8 cellular contexts compared by ENCODE assay signal in the genomic region with DNA sequence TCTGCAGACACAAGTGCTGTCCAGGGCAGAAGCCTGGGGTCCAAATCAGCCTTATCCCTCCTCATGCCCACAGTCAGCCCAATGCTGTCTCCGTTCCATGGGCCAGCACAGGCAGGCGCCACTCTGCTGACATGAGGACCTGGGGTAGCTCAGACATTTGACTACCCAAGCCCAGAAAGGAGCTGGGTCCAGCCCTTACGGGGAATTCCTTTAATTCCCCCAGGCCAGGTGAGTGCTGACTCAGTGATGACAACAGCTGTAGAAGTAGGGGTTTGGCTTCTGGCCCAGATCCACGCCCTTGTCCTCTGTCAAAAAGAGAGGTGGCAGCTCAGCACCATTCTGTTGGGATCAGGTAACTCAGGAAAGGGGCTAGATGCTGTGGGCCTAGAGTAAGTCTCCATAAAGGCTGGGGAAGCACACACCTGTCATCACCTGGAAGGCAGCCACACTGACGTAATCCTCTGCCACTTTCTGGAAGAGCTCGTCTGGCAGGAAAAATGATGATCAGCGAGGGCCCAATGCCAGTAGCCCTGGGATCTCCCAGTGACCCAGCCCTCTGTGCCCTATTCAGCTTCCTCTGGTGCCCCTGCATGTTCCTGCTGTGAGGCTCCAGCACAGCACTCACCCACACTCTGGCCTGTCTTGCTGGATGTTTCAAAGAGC. TPM values are rescaled to one million over a fixed set of nuclear protein-coding genes. Genes with fewer than 3 reads are reported as not detected.
DNase-seq lines count a peak whose midpoint lies in the region; TF ChIP-seq lines count a peak whose summit lies in the region.

No MANE protein-coding gene starts in this region.

- intact Hi-C loops in breast epithelium (cut with DNase I; ENCODE audit: low total_unique reads): no loop called here

- no peaks in the 10 kb centered on the region for H3K9me3 ChIP-seq in breast epithelium

- H3K27ac Mint-ChIP-seq in neural crest cell (ENCODE audit: unreplicated experiment): no peak overlapping the region

- H3K4me3 ChIP-seq in breast epithelium: peak overlapping the region in 1 of 3 donors; percentile 90

- peaks cover 51% of the 10 kb centered on the region for H3K4me1 Mint-ChIP-seq in neural crest cell

- no peaks in the 10 kb centered on the region for H3K36me3 ChIP-seq in breast epithelium

- no peak for TF ChIP-seq POLR2A in breast epithelium (IDR thresholded peaks at IDR 0.05)

- H3K4me1 ChIP-seq in breast epithelium: peaks cover 10 to 36% of the 10 kb centered on the region in 2 donors

- peak overlapping the region; percentile 85 to 90 for H3K27ac ChIP-seq in breast epithelium

- DNase-seq in DMS53 (lab: John Stamatoyannopoulos, UW): peak; percentile 99
- DNase-seq in NCI-H1092 treated with DMSO at 0.1 percent for 48 hours (lab: John Stamatoyannopoulos, UW): peak; percentile 15
- DNase-seq in breast epithelium (ENCODE audit: low spot score in 2 of 2): peak; percentile 84 to 90
- DNase-seq in neural crest cell (ENCODE audit: low read depth, low spot score): no peak
- DNase-seq in NCI-H446 treated with DMSO at 0.1 percent for 48 hours (lab: John Stamatoyannopoulos, UW): no peak
- DNase-seq in stimulated activated CD4-positive, alpha-beta T cell treated with anti-CD3 and anti-CD28 coated beads, Interleukin-4, amount 100 ng/mL, for 1 hour: no peak
- DNase-seq in GF-D8 (lab: John Stamatoyannopoulos, UW): no peak
- DNase-seq in activated CD4-positive, CD25-positive, alpha-beta regulatory T cell treated with anti-CD3 and anti-CD28 coated beads, Interleukin-2, amount 50 U/mL, for 72 hours: no peak

- H3K9me3 Mint-ChIP-seq in neural crest cell: no peaks in the 10 kb centered on the region

- peak overlapping the region; percentile 95 for H3K4me3 Mint-ChIP-seq in neural crest cell

- peaks cover 10% of the 10 kb centered on the region for H3K27me3 Mint-ChIP-seq in neural crest cell (ENCODE audit: low read depth)

- H3K27me3 ChIP-seq in breast epithelium: no peaks in the 10 kb centered on the region

- no peak for TF ChIP-seq CTCF in breast epithelium (IDR thresholded peaks at IDR 0.05)
- no peak for TF ChIP-seq CTCF in neural crest cell (conservative IDR thresholded peaks at IDR 0.05)

- H3K36me3 Mint-ChIP-seq in neural crest cell (ENCODE audit: low read depth): peaks cover 5% of the 10 kb centered on the region

RNA-seq across cellular contexts. Expression of a gene that starts 1.9 kb away (rescaled TPM):
- total RNA-seq in breast epithelium (10 to 100 TPM; 21.4 to 62.9 (median 36.0) TPM), neural crest cell (32.0 and 33.0 TPM in 2 replicates)

RNA-seq across cellular contexts. Expression of a gene that starts 2.0 kb away (rescaled TPM):
- total RNA-seq in breast epithelium (10 to 100 TPM; 61.0 to 97.0 (median 68.8) TPM), neural crest cell (169 and 180 TPM in 2 replicates)

RNA-seq across cellular contexts. Expression of a gene that starts 10.1 kb away (rescaled TPM):
- total RNA-seq in breast epithelium (10 to 100 TPM in 1 of 3 donors, 1 to 10 TPM in 2; 4.2 to 10.5 (median 9.4) TPM), neural crest cell (36.9 and 40.3 TPM in 2 replicates)

RNA-seq across cellular contexts. Expression of a gene that starts 49.8 kb away (rescaled TPM):
- total RNA-seq in breast epithelium: 100 to 1,000 TPM; 139 to 188 (median 170) TPM
- 73.0 and 80.5 TPM in 2 replicates for total RNA-seq in neural crest cell

RNA-seq across cellular contexts. Expression of a gene that starts 56.1 kb away (rescaled TPM):
- 10 to 100 TPM in 2 of 3 donors, 1 to 10 TPM in 1; 9.0 to 16.4 (median 11.3) TPM for total RNA-seq in breast epithelium
- total RNA-seq in neural crest cell: 12.3 and 15.7 TPM in 2 replicates

Comparison
In these comparisons a context has a peak if more than half of its experiments do, and no peak if none do; other contexts are left out.
1. DNase-seq: peak in DMS53 (single experiment), NCI-H1092 treated with DMSO at 0.1 percent for 48 hours (single experiment) and breast epithelium (2 of 2); none in neural crest cell (single experiment), NCI-H446 treated with DMSO at 0.1 percent for 48 hours (single experiment), stimulated activated CD4-positive, alpha-beta T cell treated with anti-CD3 and anti-CD28 coated beads, Interleukin-4, amount 100 ng/mL, for 1 hour (single experiment), GF-D8 (single experiment) and activated CD4-positive, CD25-positive, alpha-beta regulatory T cell treated with anti-CD3 and anti-CD28 coated beads, Interleukin-2, amount 50 U/mL, for 72 hours (single experiment).